9 cellular contexts compared by ENCODE assay signal in the genomic region with DNA sequence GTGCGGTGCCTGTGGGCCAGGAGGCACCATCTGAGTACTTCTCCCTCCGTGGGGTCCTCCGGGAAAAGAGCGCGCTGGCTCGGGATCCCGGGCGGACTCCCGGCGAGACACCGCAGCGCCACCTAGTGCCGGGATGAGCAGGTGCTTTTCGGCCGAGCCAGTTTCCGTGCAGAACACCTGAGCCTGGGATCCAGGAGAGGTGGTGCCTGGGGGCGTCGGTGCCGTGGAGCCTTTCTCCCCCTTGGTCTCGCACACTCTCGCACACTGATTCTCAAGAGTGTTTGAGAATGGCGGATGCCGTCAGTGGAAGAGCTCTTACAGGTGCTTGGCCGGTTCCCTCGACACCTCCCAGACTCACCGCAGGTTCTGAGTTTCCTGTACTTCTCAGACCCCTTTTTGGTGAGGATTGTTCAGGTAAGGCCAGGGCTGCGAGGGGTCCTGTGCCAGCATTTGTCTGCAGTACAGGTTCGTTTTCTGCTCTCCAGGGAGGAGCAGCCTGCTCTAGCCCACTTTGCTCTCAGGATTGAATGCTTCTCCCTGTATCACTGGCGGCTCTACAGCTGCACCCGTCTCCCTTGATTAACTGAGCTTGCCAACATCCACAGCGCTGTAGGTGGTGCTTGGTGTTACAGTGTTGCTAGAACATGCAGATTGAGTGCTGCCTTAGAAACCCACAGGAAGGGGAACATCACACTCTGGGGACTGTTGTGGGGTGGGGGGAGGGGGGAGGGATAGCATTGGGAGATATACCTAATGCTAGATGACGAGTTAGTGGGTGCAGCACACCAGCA. TPM values are rescaled to one million over a fixed set of nuclear protein-coding genes. Genes with fewer than 3 reads are reported as not detected.
A peak's percentile ranks its signal among the peaks of the same experiment; 100 is the strongest.
DNase-seq lines count a peak whose midpoint lies in the region; ATAC-seq and TF ChIP-seq lines count a peak whose summit lies in the region.
"Had no signal": no experiment of that assay in that cellular context is flagged by ENCODE, and none has a peak within 500 bp of the region (broad histone marks: within the 10 kb centered on the region; RNA-seq: fewer than 3 reads in every experiment).

No MANE protein-coding gene starts in this region.

- peak overlapping the region; percentile 39 for H3K4me3 Mint-ChIP-seq in activated CD8-positive, alpha-beta memory T cell treated with anti-CD3 and anti-CD28 coated beads, Interleukin-2, amount 10 ng/mL, durations not matched to agents 7 days and 5 days
- H3K4me3 Mint-ChIP-seq in nephron progenitor cell = no peak overlapping the region
- H3K4me3 Mint-ChIP-seq: T-helper 1 cell treated with Interleukin-12 subunit alpha and Interleukin-12 subunit beta and Interleukin-4 antibody, amounts not matched to agents 30 μg/mL and 1 μg/mL, for 36 hours had no signal

- no peaks in the 10 kb centered on the region for H3K9me3 Mint-ChIP-seq in activated CD8-positive, alpha-beta memory T cell treated with anti-CD3 and anti-CD28 coated beads, Interleukin-2, amount 10 ng/mL, durations not matched to agents 7 days and 5 days (ENCODE audit: low read depth)
- H3K9me3 Mint-ChIP-seq in nephron progenitor cell = peaks cover 6% of the 10 kb centered on the region
- H3K9me3 Mint-ChIP-seq: T-helper 1 cell treated with Interleukin-12 subunit alpha and Interleukin-12 subunit beta and Interleukin-4 antibody, amounts not matched to agents 30 μg/mL and 1 μg/mL, for 36 hours had no signal

- H3K79me2 ChIP-seq in fibroblast of lung (ENCODE audit: control insufficient read depth, insufficient read depth, low read length) = no peaks in the 10 kb centered on the region

- CTCF ChIA-PET in activated CD8-positive, alpha-beta memory T cell treated with anti-CD3 and anti-CD28 coated beads, Interleukin-2, amount 10 ng/mL, durations not matched to agents 7 days and 5 days (lab: Charles Lee) = interaction anchor here (0.6 to 2.4 kb wide), 19 partner anchors 10 to 745 kb away, joined by 3 to 10 read pairs (median 4); no protein-coding TSS in a partner anchor

- H3K27me3 ChIP-seq in fibroblast of lung (ENCODE audit: control insufficient read depth, insufficient read depth, low read length) (no peaks in the 10 kb centered on the region), aorta (ENCODE audit: control insufficient read depth in 1 of 2, insufficient read depth in 2 of 2, low read length in 1 of 2) (no peaks in the 10 kb centered on the region)

- ATAC-seq in activated CD8-positive, alpha-beta memory T cell treated with anti-CD3 and anti-CD28 coated beads, Interleukin-2, amount 10 ng/mL, durations not matched to agents 7 days and 5 days = peak; percentile 78
- peak; percentile 79 for ATAC-seq in aorta (ENCODE audit: low FRiP score)
- ATAC-seq in GM18909 (IDR thresholded peaks at IDR 0.05; ENCODE audit: poor library complexity, unreplicated experiment) = no peak

- H3K36me3 Mint-ChIP-seq in activated CD8-positive, alpha-beta memory T cell treated with anti-CD3 and anti-CD28 coated beads, Interleukin-2, amount 10 ng/mL, durations not matched to agents 7 days and 5 days = peaks cover 16% of the 10 kb centered on the region
- H3K36me3 Mint-ChIP-seq in nephron progenitor cell (ENCODE audit: low read depth) = peaks cover 70% of the 10 kb centered on the region

- H3K27ac ChIP-seq in fibroblast of lung (ENCODE audit: insufficient read depth, low read length) = no peak overlapping the region
- H3K27ac ChIP-seq in aorta (ENCODE audit: low read depth in 1 of 2, low read length in 2 of 2) = no peak overlapping the region

- H3K4me3 ChIP-seq in fibroblast of lung (replicated peaks in 1 of 4; ENCODE audit: control extremely low read depth in 1 of 4, insufficient read depth in 1 of 4, low read depth in 3 of 4, low read length in 4 of 4) = peak overlapping the region in 1 of 4 experiments; percentile 25
- H3K4me3 ChIP-seq in aorta (ENCODE audit: low read length in 2 of 2) = no peak overlapping the region
- H3K4me3 ChIP-seq in lower leg skin (ENCODE audit: low read depth, poor library complexity, severe bottlenecking) = no peak overlapping the region

- peak; percentile 59 to 74 for TF ChIP-seq CTCF in fibroblast of lung (conservative IDR thresholded peaks at IDR 0.05 in 1 of 2, IDR thresholded peaks at IDR 0.05 in 1 of 2; ENCODE audit: low read depth in 1 of 2, low read length in 2 of 2)
- peak; percentile 74 for TF ChIP-seq CTCF in nephron progenitor cell (IDR thresholded peaks at IDR 0.05)
- TF ChIP-seq CTCF in lower leg skin (IDR thresholded peaks at IDR 0.05) = peak in 1 of 3 donors; percentile 60

- H3K36me3 ChIP-seq in fibroblast of lung (ENCODE audit: control insufficient read depth, insufficient read depth, low read length) = peaks cover 2% of the 10 kb centered on the region
- no peaks in the 10 kb centered on the region for H3K36me3 ChIP-seq in aorta (ENCODE audit: control insufficient read depth in 1 of 2, insufficient read depth in 2 of 2, low read length in 1 of 2)

- H2AFZ ChIP-seq in fibroblast of lung (ENCODE audit: low read length) = no peak overlapping the region

- WGBS in aorta, 2 donors = 38 to 39% methylated on average over 31 of the region's 32 CpGs
- 32 to 33% methylated on average over 26 to 32 of the region's 32 CpGs for WGBS in lower leg skin, 2 donors

- H3K9me3 ChIP-seq in fibroblast of lung (ENCODE audit: control insufficient read depth, insufficient read depth, low read depth, low read length) = no peaks in the 10 kb centered on the region
- no peaks in the 10 kb centered on the region for H3K9me3 ChIP-seq in aorta (ENCODE audit: control insufficient read depth, low read length)

- no peak for TF ChIP-seq POLR2A in lower leg skin (IDR thresholded peaks at IDR 0.05)

- DNase-seq in Daoy (ENCODE audit: low read depth) (peak; percentile 65), NCI-H1105 (lab: John Stamatoyannopoulos, UW) (peak; percentile 38), fibroblast of lung (ENCODE audit: low read depth in 2 of 2) (peak; percentile 34 to 40), nephron progenitor cell (peak; percentile 78), aorta (peak; percentile 71 to 89), lower leg skin (ENCODE audit: low spot score in 2 of 2) (no peak)
- peak; percentile 64 for DNase-seq in activated CD8-positive, alpha-beta memory T cell treated with anti-CD3 and anti-CD28 coated beads, Interleukin-2, amount 10 ng/mL, durations not matched to agents 7 days and 5 days

- H3K4me1 ChIP-seq in fibroblast of lung (ENCODE audit: control insufficient read depth, extremely low read depth, insufficient read depth, low read length) (peaks cover 4% of the 10 kb centered on the region), aorta (ENCODE audit: control insufficient read depth in 1 of 2, insufficient read depth in 2 of 2, low read length in 2 of 2) (no peaks in the 10 kb centered on the region)

- no peaks in the 10 kb centered on the region for H4K20me1 ChIP-seq in fibroblast of lung (ENCODE audit: control insufficient read depth, extremely low read depth, insufficient read depth, low read length)

- H3K27me3 Mint-ChIP-seq in activated CD8-positive, alpha-beta memory T cell treated with anti-CD3 and anti-CD28 coated beads, Interleukin-2, amount 10 ng/mL, durations not matched to agents 7 days and 5 days = no peaks in the 10 kb centered on the region
- H3K27me3 Mint-ChIP-seq in nephron progenitor cell (ENCODE audit: low read depth, poor library complexity) = peaks cover 3% of the 10 kb centered on the region

- H3K4me2 ChIP-seq in fibroblast of lung (ENCODE audit: extremely low read depth, insufficient read depth, low read length) = no peak overlapping the region

- H3K4me1 Mint-ChIP-seq in activated CD8-positive, alpha-beta memory T cell treated with anti-CD3 and anti-CD28 coated beads, Interleukin-2, amount 10 ng/mL, durations not matched to agents 7 days and 5 days = peaks cover 31% of the 10 kb centered on the region
- peaks cover 10% of the 10 kb centered on the region for H3K4me1 Mint-ChIP-seq in nephron progenitor cell

- H3K27ac Mint-ChIP-seq in activated CD8-positive, alpha-beta memory T cell treated with anti-CD3 and anti-CD28 coated beads, Interleukin-2, amount 10 ng/mL, durations not matched to agents 7 days and 5 days = peak overlapping the region; percentile 82
- H3K27ac Mint-ChIP-seq in nephron progenitor cell = no peak overlapping the region
- H3K27ac Mint-ChIP-seq: T-helper 1 cell treated with Interleukin-12 subunit alpha and Interleukin-12 subunit beta and Interleukin-4 antibody, amounts not matched to agents 30 μg/mL and 1 μg/mL, for 36 hours had no signal

- intact Hi-C loops in aorta (cut with DNase I) = loop anchor here (2.0 to 5.0 kb wide), 2 partner anchors 106 to 423 kb away; no protein-coding TSS in a partner anchor
- intact Hi-C loops in lower leg skin (cut with DNase I; ENCODE audit: low total_unique reads) = loop anchor here (10.0 kb wide), 1 partner anchor 420 kb away; a partner anchor contains a TSS

- H3K9ac ChIP-seq in fibroblast of lung (ENCODE audit: insufficient read depth, low read length) = no peak overlapping the region

RNA-seq across cellular contexts. Expression of a gene that starts 23.4 kb away (rescaled TPM):
- total RNA-seq in Daoy (2014; rRNA removed; shearing (Covaris generic)) = 21.5 and 23.0 TPM in 2 replicates
- 100 to 1,000 TPM; 105 to 157 TPM for total RNA-seq in activated CD8-positive, alpha-beta memory T cell treated with anti-CD3 and anti-CD28 coated beads, Interleukin-2, amount 10 ng/mL, durations not matched to agents 7 days and 5 days
- 24.9 and 36.7 TPM in 2 replicates for total RNA-seq in fibroblast of lung
- polyA plus RNA-seq in fibroblast of lung = 22.1 and 56.7 TPM in 2 replicates
- polyA plus RNA-seq in fibroblast of lung (2012) = 44.9 and 96.5 TPM in 2 replicates
- polyA minus RNA-seq in fibroblast of lung (ENCODE audit: low replicate concordance) = 78.1 and 120 TPM in 2 replicates
- 100 to 1,000 TPM in 1 of 2 donors, 10 to 100 TPM in 1; 97.1 to 125 TPM for total RNA-seq in aorta
- 100 to 1,000 TPM in 1 of 2 donors, 10 to 100 TPM in 1; 20.0 to 182 TPM for polyA plus RNA-seq in aorta
- 10 to 100 TPM; 38.7 to 73.4 (median 51.5) TPM for total RNA-seq in lower leg skin

RNA-seq across cellular contexts. Expression of a gene that starts 39.8 kb away (rescaled TPM):
- not detected in 2 replicates for total RNA-seq in Daoy (2014; rRNA removed; shearing (Covaris generic))
- total RNA-seq in activated CD8-positive, alpha-beta memory T cell treated with anti-CD3 and anti-CD28 coated beads, Interleukin-2, amount 10 ng/mL, durations not matched to agents 7 days and 5 days = 1 to 10 TPM; 1.2 to 2.7 TPM
- total RNA-seq in fibroblast of lung (5.6 and 8.9 TPM in 2 replicates), aorta (10 to 100 TPM; 10.8 to 23.0 TPM), lower leg skin (1 to 10 TPM; 1.4 to 4.8 (median 3.3) TPM)
- polyA plus RNA-seq in fibroblast of lung (0.61 and 0.69 TPM in 2 replicates), aorta (10 to 100 TPM; 14.0 to 20.9 TPM)
- polyA plus RNA-seq in fibroblast of lung (2012) = 8.0 and 8.9 TPM in 2 replicates
- polyA minus RNA-seq in fibroblast of lung (ENCODE audit: low replicate concordance) = 1.1 and 5.4 TPM in 2 replicates

RNA-seq across cellular contexts. Expression of a gene that starts 58.7 kb away (rescaled TPM):
- 28.1 and 30.2 TPM in 2 replicates for total RNA-seq in Daoy (2014; rRNA removed; shearing (Covaris generic))
- 10 to 100 TPM; 34.8 to 35.3 TPM for total RNA-seq in activated CD8-positive, alpha-beta memory T cell treated with anti-CD3 and anti-CD28 coated beads, Interleukin-2, amount 10 ng/mL, durations not matched to agents 7 days and 5 days
- total RNA-seq in fibroblast of lung = 11.6 and 13.2 TPM in 2 replicates
- 16.5 and 30.6 TPM in 2 replicates for polyA plus RNA-seq in fibroblast of lung
- 26.2 and 54.2 TPM in 2 replicates for polyA plus RNA-seq in fibroblast of lung (2012)
- polyA minus RNA-seq in fibroblast of lung (ENCODE audit: low replicate concordance) = 3.5 and 40.0 TPM in 2 replicates
- total RNA-seq in aorta = 10 to 100 TPM; 18.6 to 26.7 TPM
- 10 to 100 TPM; 25.3 to 35.2 TPM for polyA plus RNA-seq in aorta
- 10 to 100 TPM; 13.1 to 21.2 (median 18.3) TPM for total RNA-seq in lower leg skin

Comparison
In these comparisons a context has a peak if more than half of its experiments do, and no peak if none do; other contexts are left out.
1. DNase-seq: peak in Daoy (single experiment), NCI-H1105 (single experiment), activated CD8-positive, alpha-beta memory T cell treated with anti-CD3 and anti-CD28 coated beads, Interleukin-2, amount 10 ng/mL, durations not matched to agents 7 days and 5 days (single experiment), fibroblast of lung (2 of 2), nephron progenitor cell (single experiment) and aorta (2 of 2); none in lower leg skin (0 of 2).